8 cellular contexts compared by ENCODE assay signal in genomic region chr15:89243046-89243690, GRCh38. TPM values are rescaled to one million over a fixed set of nuclear protein-coding genes. Genes with fewer than 3 reads are reported as not detected.
DNase-seq lines count a peak whose midpoint lies in the region; ATAC-seq and TF ChIP-seq lines count a peak whose summit lies in the region.

No MANE protein-coding gene starts in this region.

- intact Hi-C loops in testis (cut with DNase I; ENCODE audit: low total_unique reads): no loop called here

- no peak for TF ChIP-seq CTCF in astrocyte of the cerebellum (IDR thresholded peaks at IDR 0.05; ENCODE audit: low read depth, low read length, missing control alignments)
- TF ChIP-seq CTCF in kidney epithelial cell (IDR thresholded peaks at IDR 0.05; ENCODE audit: insufficient read depth, low read length, poor library complexity, severe bottlenecking): no peak
- no peak for TF ChIP-seq CTCF in testis (IDR thresholded peaks at IDR 0.05)

- H3K4me3 ChIP-seq in astrocyte of the cerebellum (ENCODE audit: low read depth, low read length) (peak overlapping the region; percentile 90), kidney epithelial cell (ENCODE audit: low read depth, low read length) (peak overlapping the region; percentile 90), testis (peak overlapping the region; percentile 67 to 72)

- peak overlapping the region; percentile 97 for H3K4me3 Mint-ChIP-seq in T-helper 1 cell treated with Interleukin-12 subunit alpha and Interleukin-12 subunit beta and Interleukin-4 antibody, amounts not matched to agents 30 μg/mL and 1 μg/mL, for 36 hours

- peaks cover 22% of the 10 kb centered on the region for H3K36me3 Mint-ChIP-seq in T-helper 1 cell treated with Interleukin-12 subunit alpha and Interleukin-12 subunit beta and Interleukin-4 antibody, amounts not matched to agents 30 μg/mL and 1 μg/mL, for 36 hours (ENCODE audit: low read depth)

- peaks cover 26% of the 10 kb centered on the region for H3K4me1 Mint-ChIP-seq in T-helper 1 cell treated with Interleukin-12 subunit alpha and Interleukin-12 subunit beta and Interleukin-4 antibody, amounts not matched to agents 30 μg/mL and 1 μg/mL, for 36 hours (ENCODE audit: low read depth)

- H3K27ac ChIP-seq in testis: peak overlapping the region in 1 of 2 donors; percentile 20

- in situ Hi-C loops in astrocyte of the cerebellum (cut with HindIII; ENCODE audit: low sequenced_read_pairs): no loop called here

- H3K27me3 ChIP-seq in kidney epithelial cell (ENCODE audit: control insufficient read depth, insufficient read depth, low read length) (no peaks in the 10 kb centered on the region), testis (no peaks in the 10 kb centered on the region)

- H3K9me3 Mint-ChIP-seq in T-helper 1 cell treated with Interleukin-12 subunit alpha and Interleukin-12 subunit beta and Interleukin-4 antibody, amounts not matched to agents 30 μg/mL and 1 μg/mL, for 36 hours: no peaks in the 10 kb centered on the region

- peak overlapping the region; percentile 53 for H3K27ac Mint-ChIP-seq in T-helper 1 cell treated with Interleukin-12 subunit alpha and Interleukin-12 subunit beta and Interleukin-4 antibody, amounts not matched to agents 30 μg/mL and 1 μg/mL, for 36 hours

- 12 to 34% methylated on average over 19 to 20 of the region's 20 CpGs for WGBS in testis, 2 donors

- no peaks in the 10 kb centered on the region for H3K9me3 ChIP-seq in testis

- peaks cover 4% of the 10 kb centered on the region for H3K4me1 ChIP-seq in testis

- H3K27me3 Mint-ChIP-seq in T-helper 1 cell treated with Interleukin-12 subunit alpha and Interleukin-12 subunit beta and Interleukin-4 antibody, amounts not matched to agents 30 μg/mL and 1 μg/mL, for 36 hours (ENCODE audit: low read depth): peaks cover 11% of the 10 kb centered on the region

- DNase-seq in T-helper 1 cell (no peak), astrocyte of the cerebellum (ENCODE audit: low read depth) (no peak), kidney epithelial cell (ENCODE audit: low read depth) (no peak), testis (no peak), iPS-NIHi11 (ENCODE audit: low spot score) (no peak)
- DNase-seq in activated CD8-positive, alpha-beta memory T cell treated with anti-CD3 and anti-CD28 coated beads, Interleukin-2, amount 50 U/mL, for 4 hours: no peak

- no peak for TF ChIP-seq POLR2A in testis (IDR thresholded peaks at IDR 0.05)

- no peak for ATAC-seq in HG03442 (IDR thresholded peaks at IDR 0.05; ENCODE audit: unreplicated experiment)

- H3K36me3 ChIP-seq in kidney epithelial cell (ENCODE audit: control insufficient read depth, insufficient read depth, low read length) (no peaks in the 10 kb centered on the region), testis (ENCODE audit: low read depth, missing control alignments) (no peaks in the 10 kb centered on the region)

RNA-seq across cellular contexts. Expression of gene FANCI, which starts 0.6 kb away (rescaled TPM):
- total RNA-seq in kidney epithelial cell: 12.6 and 68.3 TPM in 2 replicates
- 10 to 100 TPM; 45.0 to 63.6 TPM for total RNA-seq in testis
- 56.0 TPM for polyA plus RNA-seq in testis (ENCODE audit: insufficient read depth, low read depth, low replicate concordance)

RNA-seq across cellular contexts. Expression of gene RLBP1, which starts 21.8 kb away (rescaled TPM):
- total RNA-seq in kidney epithelial cell (not detected in 2 replicates), testis (under 1 TPM; 0.31 to 0.93 TPM)
- polyA plus RNA-seq in testis (ENCODE audit: insufficient read depth, low read depth, low replicate concordance): 1.1 TPM
